ENCODE assay signal across 16 cellular contexts in the genomic region with DNA sequence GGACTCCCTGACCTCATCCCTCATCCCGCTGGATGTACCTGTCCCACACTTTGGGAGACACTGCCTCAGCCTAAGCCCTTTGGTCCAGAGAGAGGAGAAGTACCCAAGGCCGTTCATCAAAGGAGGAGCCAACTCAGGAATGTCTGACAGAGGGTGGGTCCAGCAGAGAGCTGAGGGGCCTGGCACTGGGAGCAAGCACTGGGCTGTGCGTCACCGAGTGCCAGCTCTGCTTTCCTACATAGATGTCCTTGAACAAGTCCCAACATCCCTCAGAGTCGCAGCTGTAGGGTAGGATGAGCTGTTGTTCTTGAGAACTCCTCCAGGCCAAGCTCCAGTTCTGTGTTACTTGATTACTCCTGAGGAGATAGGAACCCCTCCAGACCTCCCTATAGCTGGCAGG.
DNase-seq lines count a peak whose midpoint lies in the region; ATAC-seq and TF ChIP-seq lines count a peak whose summit lies in the region.
"Had no signal": no experiment of that assay in that cellular context is flagged by ENCODE, and none has a peak within 500 bp of the region (broad histone marks: within the 10 kb centered on the region; RNA-seq: fewer than 3 reads in every experiment).

No MANE protein-coding gene starts in this region.

- no peaks in the 10 kb centered on the region for H3K36me3 Mint-ChIP-seq in CD4-positive, CD25-positive, alpha-beta regulatory T cell
- H3K36me3 Mint-ChIP-seq in CD8-positive, alpha-beta T cell = no peaks in the 10 kb centered on the region
- H3K36me3 Mint-ChIP-seq in central memory CD8-positive, alpha-beta T cell (ENCODE audit: insufficient read depth) = peaks cover 5% of the 10 kb centered on the region
- H3K36me3 Mint-ChIP-seq in nephron (ENCODE audit: low read depth) = no peaks in the 10 kb centered on the region

- peak overlapping the region; percentile 74 to 86 (median 85) for H3K27ac Mint-ChIP-seq in CD4-positive, CD25-positive, alpha-beta regulatory T cell
- H3K27ac Mint-ChIP-seq in CD8-positive, alpha-beta T cell = peak overlapping the region; percentile 79
- peak overlapping the region; percentile 88 for H3K27ac Mint-ChIP-seq in central memory CD8-positive, alpha-beta T cell (ENCODE audit: low read depth)
- peak overlapping the region; percentile 78 to 97 (median 80) for H3K27ac Mint-ChIP-seq in nephron

- DNase-seq in CD4-positive, CD25-positive, alpha-beta regulatory T cell = no peak
- no peak for DNase-seq in CD8-positive, alpha-beta T cell
- DNase-seq in central memory CD8-positive, alpha-beta T cell (ENCODE audit: low spot score in 2 of 2) = no peak
- DNase-seq in inferior parietal cortex (ENCODE audit: extremely low spot score) (no peak), DMS 273 treated with DMSO at 0.1 percent for 48 hours (lab: John Stamatoyannopoulos, UW) (no peak)
- DNase-seq: DMS79 treated with DMSO at 0.1 percent for 48 hours, GDM1, HCEC 1CT, KG1, NCI-H1092, NCI-H1694, NCI-H2107, NCI-H774 had no signal

- no peak overlapping the region for H3K27ac ChIP-seq in CD4-positive, CD25-positive, alpha-beta regulatory T cell (ENCODE audit: insufficient read depth, low read length, poor library complexity, severe bottlenecking)
- no peak overlapping the region for H3K27ac ChIP-seq in CD8-positive, alpha-beta T cell (ENCODE audit: low read depth, low read length)
- H3K27ac ChIP-seq: PC-9 had no signal

- peaks cover 24% of the 10 kb centered on the region for H3K27me3 Mint-ChIP-seq in CD4-positive, CD25-positive, alpha-beta regulatory T cell
- no peaks in the 10 kb centered on the region for H3K27me3 Mint-ChIP-seq in CD8-positive, alpha-beta T cell (ENCODE audit: low read depth)
- H3K27me3 Mint-ChIP-seq in central memory CD8-positive, alpha-beta T cell = no peaks in the 10 kb centered on the region
- H3K27me3 Mint-ChIP-seq in nephron (ENCODE audit: low read depth) = no peaks in the 10 kb centered on the region

- POLR2A ChIA-PET in CD8-positive, alpha-beta T cell (lab: Charles Lee) = interaction anchor here (1.4 kb wide), 1 partner anchor 9 kb away, joined by 3 read pairs; no protein-coding TSS in a partner anchor

- H3K9me3 Mint-ChIP-seq in CD4-positive, CD25-positive, alpha-beta regulatory T cell = peaks cover 0 to 2% (median 0%) of the 10 kb centered on the region in 7 donors
- H3K9me3 Mint-ChIP-seq in CD8-positive, alpha-beta T cell = no peaks in the 10 kb centered on the region
- no peaks in the 10 kb centered on the region for H3K9me3 Mint-ChIP-seq in central memory CD8-positive, alpha-beta T cell
- no peaks in the 10 kb centered on the region for H3K9me3 Mint-ChIP-seq in nephron

- H3K4me1 Mint-ChIP-seq in CD4-positive, CD25-positive, alpha-beta regulatory T cell = peaks cover 11 to 76% (median 38%) of the 10 kb centered on the region in 4 donors
- peaks cover 69% of the 10 kb centered on the region for H3K4me1 Mint-ChIP-seq in CD8-positive, alpha-beta T cell (ENCODE audit: low read depth)
- peaks cover 65% of the 10 kb centered on the region for H3K4me1 Mint-ChIP-seq in central memory CD8-positive, alpha-beta T cell
- H3K4me1 Mint-ChIP-seq in nephron = peaks cover 69% of the 10 kb centered on the region

- no peak overlapping the region for H3K4me3 ChIP-seq in CD4-positive, CD25-positive, alpha-beta regulatory T cell (ENCODE audit: low read depth, low read length)
- H3K4me3 ChIP-seq in CD8-positive, alpha-beta T cell (ENCODE audit: low read depth, low read length) = no peak overlapping the region
- H3K4me3 ChIP-seq: PC-9 had no signal

- H3K36me3 ChIP-seq in CD4-positive, CD25-positive, alpha-beta regulatory T cell (ENCODE audit: control insufficient read depth, insufficient read depth, low read length) = no peaks in the 10 kb centered on the region
- H3K36me3 ChIP-seq in CD8-positive, alpha-beta T cell (ENCODE audit: insufficient read depth, low read length) = no peaks in the 10 kb centered on the region

- H3K4me1 ChIP-seq in CD4-positive, CD25-positive, alpha-beta regulatory T cell (ENCODE audit: control insufficient read depth, insufficient read depth, low read length, poor library complexity, severe bottlenecking) = peaks cover 60% of the 10 kb centered on the region
- peaks cover 54% of the 10 kb centered on the region for H3K4me1 ChIP-seq in CD8-positive, alpha-beta T cell (ENCODE audit: insufficient read depth, low read length)

- no peak for TF ChIP-seq CTCF in CD8-positive, alpha-beta T cell (IDR thresholded peaks at IDR 0.05)
- no peak for TF ChIP-seq CTCF in nephron (IDR thresholded peaks at IDR 0.05; ENCODE audit: unreplicated experiment in 3 of 3)

- no peaks in the 10 kb centered on the region for H3K9me3 ChIP-seq in CD4-positive, CD25-positive, alpha-beta regulatory T cell (ENCODE audit: control insufficient read depth in 2 of 2, low read length in 2 of 2)
- no peaks in the 10 kb centered on the region for H3K9me3 ChIP-seq in CD8-positive, alpha-beta T cell (ENCODE audit: low read length)

- peak overlapping the region in 2 of 4 donors; percentile 9 to 18 for H3K4me3 Mint-ChIP-seq in CD4-positive, CD25-positive, alpha-beta regulatory T cell
- H3K4me3 Mint-ChIP-seq in CD8-positive, alpha-beta T cell = no peak overlapping the region
- H3K4me3 Mint-ChIP-seq in central memory CD8-positive, alpha-beta T cell = no peak overlapping the region
- no peak overlapping the region for H3K4me3 Mint-ChIP-seq in nephron

- intact Hi-C loops in CD8-positive, alpha-beta T cell (cut with DNase I, micrococcal nuclease) = no loop called here

- peaks cover 2% of the 10 kb centered on the region for H3K27me3 ChIP-seq in CD4-positive, CD25-positive, alpha-beta regulatory T cell (ENCODE audit: control insufficient read depth, insufficient read depth, low read length)
- H3K27me3 ChIP-seq in CD8-positive, alpha-beta T cell (ENCODE audit: insufficient read depth, low read length) = no peaks in the 10 kb centered on the region

- ATAC-seq in CD4-positive, CD25-positive, alpha-beta regulatory T cell (ENCODE audit: low read depth in 2 of 2) = no peak
- no peak for ATAC-seq in CD8-positive, alpha-beta T cell
- no peak for ATAC-seq in central memory CD8-positive, alpha-beta T cell (replicated peaks; ENCODE audit: extremely low read depth, poor library complexity, severe bottlenecking)
- ATAC-seq in HG02763 (IDR thresholded peaks at IDR 0.05; ENCODE audit: unreplicated experiment) = no peak

- CTCF ChIA-PET in CD8-positive, alpha-beta T cell (lab: Charles Lee) = interaction anchor here (1.7 kb wide), 1 partner anchor 10 kb away, joined by 7 read pairs; no protein-coding TSS in a partner anchor
